8 cellular contexts compared by ENCODE assay signal in genomic region chr20:63537525-63538203, GRCh38. TPM values are rescaled to one million over a fixed set of nuclear protein-coding genes. Genes with fewer than 3 reads are reported as not detected.
A peak's percentile ranks its signal among the peaks of the same experiment; 100 is the strongest.
DNase-seq lines count a peak whose midpoint lies in the region; ATAC-seq and TF ChIP-seq lines count a peak whose summit lies in the region.

No MANE protein-coding gene starts in this region.

- no peaks in the 10 kb centered on the region for H3K9me3 ChIP-seq in mammary epithelial cell (replicated peaks; ENCODE audit: insufficient read depth, low read length)

- H4K20me1 ChIP-seq in mammary epithelial cell (ENCODE audit: insufficient read depth, low read length), result no peaks in the 10 kb centered on the region

- peak overlapping the region; percentile 95 for H3K27ac ChIP-seq in VCaP
- H3K27ac ChIP-seq in mammary epithelial cell (ENCODE audit: insufficient read depth, low read depth, low read length), result peak overlapping the region; percentile 19

- no TSS peak for BruUV-seq in mammary epithelial cell (replicated peaks; lab: Mats Ljungman, UMichigan)

- 69% methylated on average over 7 of the region's 34 CpGs for WGBS in mammary epithelial cell (ENCODE audit: low coverage, missing lambda C conversion rate)

- in situ Hi-C loops in mammary epithelial cell (cut with MboI; ENCODE audit: low sequenced_read_pairs in 2 of 2), result loop anchor here in 1 of 2 donors (10.0 kb wide), 1 partner anchor 437 kb away; the partner anchor contains the start of gene SAMD10

- intact Hi-C loops in mammary epithelial cell (cut with micrococcal nuclease), result loop anchor here (1.0 to 10.0 kb wide), 10 partner anchors 41 to 585 kb away; partner anchors contain the start of genes RTEL1, STMN3, TNFRSF6B and TPD52L2

- peak overlapping the region; percentile 74 for H2AFZ ChIP-seq in mammary epithelial cell (ENCODE audit: low read depth, low read length)

- TF ChIP-seq CTCF in AG09309 (IDR thresholded peaks at IDR 0.05; ENCODE audit: control insufficient read depth, insufficient read depth, low read depth, low read length, missing control alignments) (peak; percentile 95), VCaP (conservative IDR thresholded peaks at IDR 0.05) (peak; percentile 95), mammary epithelial cell (conservative IDR thresholded peaks at IDR 0.05 in 1 of 2, IDR thresholded peaks at IDR 0.05 in 1 of 2; ENCODE audit: extremely low read depth in 1 of 2, insufficient read depth in 1 of 2, low read depth in 1 of 2, low read length in 2 of 2) (peak; percentile 82 to 98)

- H3K79me2 ChIP-seq in mammary epithelial cell (ENCODE audit: insufficient read depth, low read length), result no peaks in the 10 kb centered on the region

- dilution Hi-C loops in mammary epithelial cell (cut with HindIII; ENCODE audit: low sequenced_read_pairs), result loop anchor here (5.0 to 10.0 kb wide), 9 partner anchors 57 to 515 kb away; no protein-coding TSS in a partner anchor

- H3K36me3 ChIP-seq in mammary epithelial cell (ENCODE audit: insufficient read depth, low read length), result no peaks in the 10 kb centered on the region

- peak; percentile 85 for ATAC-seq in GM18868 (IDR thresholded peaks at IDR 0.05; ENCODE audit: unreplicated experiment)
- ATAC-seq in HG03097 (IDR thresholded peaks at IDR 0.05; ENCODE audit: low FRiP score, unreplicated experiment), result peak; percentile 91

- H3K4me2 ChIP-seq in mammary epithelial cell (ENCODE audit: insufficient read depth, low read depth, low read length), result peak overlapping the region; percentile 48

- peaks cover 56% of the 10 kb centered on the region for H3K4me1 ChIP-seq in mammary epithelial cell (ENCODE audit: insufficient read depth, low read length)

- DNase-seq in AG09309 (ENCODE audit: low read depth) (peak; percentile 47), NCI-H2171 (lab: John Stamatoyannopoulos, UW) (peak; percentile 76), mammary epithelial cell (peak; percentile 93), islet precursor cell (peak; percentile 93)
- DNase-seq in stimulated activated CD4-positive, alpha-beta T cell treated with anti-CD3 and anti-CD28 coated beads, Interleukin-15, amount 100 ng/mL, for 1 hour (ENCODE audit: low read depth in 1 of 2, low spot score in 1 of 2), result peak; percentile 87

- no peak overlapping the region for H3K9ac ChIP-seq in mammary epithelial cell (ENCODE audit: insufficient read depth, low read length)

- CTCF ChIA-PET in mammary epithelial cell (lab: Charles Lee; ENCODE audit: low non-redundant PET), result no interaction called here

- H3K4me3 ChIP-seq in AG09309 (ENCODE audit: control insufficient read depth, low read depth, low read length) (peak overlapping the region; percentile 26), mammary epithelial cell (replicated peaks in 1 of 3; ENCODE audit: insufficient read depth in 1 of 3, low read depth in 2 of 3, low read length in 3 of 3) (peak overlapping the region in 1 of 3 experiments; percentile 28)

- H3K27me3 ChIP-seq in mammary epithelial cell (ENCODE audit: insufficient read depth, low read length), result no peaks in the 10 kb centered on the region

RNA-seq across cellular contexts. Expression of gene PTK6, which starts 0.5 kb away (rescaled TPM):
- 1 to 10 TPM in 1 of 2 donors, under 1 TPM in 1; 0.83 to 1.1 TPM for total RNA-seq in mammary epithelial cell
- polyA plus RNA-seq in mammary epithelial cell, result 0.29 TPM
- 0.72 TPM for polyA minus RNA-seq in mammary epithelial cell

RNA-seq across cellular contexts. Expression of gene SRMS, which starts 9.9 kb away (rescaled TPM):
- under 1 TPM in 1 of 2 donors, not detected in 1; under 0.01 TPM for total RNA-seq in mammary epithelial cell
- 0.16 TPM for polyA plus RNA-seq in mammary epithelial cell
- polyA minus RNA-seq in mammary epithelial cell, result not detected

RNA-seq across cellular contexts. Expression of gene FNDC11, which starts 16.3 kb away (rescaled TPM):
- under 1 TPM; under 0.01 to 0.45 TPM for total RNA-seq in mammary epithelial cell
- 0.60 TPM for polyA plus RNA-seq in mammary epithelial cell
- polyA minus RNA-seq in mammary epithelial cell, result not detected

RNA-seq across cellular contexts. Expression of gene PPDPF, which starts 17.1 kb away (rescaled TPM):
- 100 to 1,000 TPM; 148 to 355 TPM for total RNA-seq in mammary epithelial cell
- polyA plus RNA-seq in mammary epithelial cell, result 62.8 TPM
- polyA minus RNA-seq in mammary epithelial cell, result 38.1 TPM

RNA-seq across cellular contexts. Expression of gene HELZ2, which starts 36.4 kb away (rescaled TPM):
- 10 to 100 TPM; 19.0 to 27.7 TPM for total RNA-seq in mammary epithelial cell
- polyA plus RNA-seq in mammary epithelial cell, result 5.0 TPM
- 39.5 TPM for polyA minus RNA-seq in mammary epithelial cell
